In the genomic region with DNA sequence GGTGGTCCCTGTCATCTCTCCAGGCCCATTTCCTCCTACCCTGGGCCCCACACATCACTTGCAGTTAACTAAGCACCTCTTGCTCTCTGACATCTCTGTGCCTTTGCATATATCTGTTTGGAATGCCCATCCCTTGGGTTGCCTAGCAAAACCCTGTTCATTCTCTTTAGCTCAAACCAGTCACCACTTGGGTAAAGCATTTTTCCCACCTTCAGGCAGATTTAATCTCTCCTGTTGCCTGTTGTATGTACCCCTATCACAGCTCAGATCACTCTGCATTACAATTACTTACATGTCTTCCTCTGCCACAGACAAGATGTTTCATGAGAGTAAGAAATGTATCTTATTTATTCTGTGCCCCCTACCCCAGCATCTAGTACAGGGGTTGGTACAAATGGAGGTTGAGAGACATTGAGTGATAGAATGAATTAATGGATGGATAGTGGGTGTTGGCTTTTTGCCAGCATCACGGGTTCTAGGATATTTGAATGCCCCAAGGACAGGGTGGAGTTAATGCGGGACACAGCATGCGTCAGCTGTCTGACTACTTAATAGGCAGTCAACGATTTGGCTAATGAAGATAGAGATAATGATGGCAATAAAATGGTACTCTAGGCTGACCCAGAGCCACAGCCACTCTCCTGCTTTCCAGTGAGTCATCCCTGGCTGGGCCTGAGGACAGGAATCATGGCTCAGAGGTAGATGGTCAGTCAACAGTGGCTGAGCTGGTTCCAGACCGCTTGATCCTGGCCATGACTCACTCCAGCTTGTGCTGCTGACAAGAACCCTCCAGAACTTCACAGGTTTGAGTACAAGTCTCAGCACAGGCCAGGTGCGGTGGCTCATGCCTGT, we compare ENCODE assay signal across 12 cellular contexts. TPM values are rescaled to one million over a fixed set of nuclear protein-coding genes. Genes with fewer than 3 reads are reported as not detected.
DNase-seq lines count a peak whose midpoint lies in the region; ATAC-seq and TF ChIP-seq lines count a peak whose summit lies in the region.
"Had no signal": no experiment of that assay in that cellular context is flagged by ENCODE, and none has a peak within 500 bp of the region (broad histone marks: within the 10 kb centered on the region; RNA-seq: fewer than 3 reads in every experiment).

No MANE protein-coding gene starts in this region.

- H3K4me3 ChIP-seq in adrenal gland (no peak overlapping the region), transverse colon (no peak overlapping the region)
- H3K4me3 ChIP-seq: spleen had no signal

- no peak for TF ChIP-seq EP300 in transverse colon (IDR thresholded peaks at IDR 0.05; ENCODE audit: low read depth)

- H3K27me3 ChIP-seq in adrenal gland (no peaks in the 10 kb centered on the region), transverse colon (no peaks in the 10 kb centered on the region)
- H3K27me3 ChIP-seq: spleen had no signal

- WGBS in adrenal gland, 4 donors = 23 to 48% (median 38%) methylated on average over 4 to 6 of the region's 6 CpGs
- 45 to 61% methylated on average over 4 to 6 of the region's 6 CpGs for WGBS in transverse colon (ENCODE audit: low coverage in 1 of 2), 2 donors

- TF ChIP-seq POLR2A in adrenal gland (IDR thresholded peaks at IDR 0.05) (no peak), transverse colon (IDR thresholded peaks at IDR 0.05) (no peak)

- in situ Hi-C loops in transverse colon (cut with MboI; ENCODE audit: low pct_ligation_motif_present in 1 of 4, low pct_unique_long_range_greater_than_20kb in 1 of 4, low sequenced_read_pairs in 3 of 4) = no loop called here

- intact Hi-C loops in adrenal gland (cut with DNase I) = no loop called here
- intact Hi-C loops in transverse colon (cut with DNase I; ENCODE audit: low total_unique reads) = no loop called here

- peak; percentile 98 for DNase-seq in HPDE6-E6E7 (ENCODE audit: extremely low spot score)
- DNase-seq in adrenal gland = peak; percentile 81 to 94 (median 91)
- DNase-seq in iris pigment epithelial cell (ENCODE audit: low read depth) = peak; percentile 94
- peak; percentile 41 for DNase-seq in transverse colon
- no peak for DNase-seq in stimulated activated naive CD4-positive, alpha-beta T cell (lab: John Stamatoyannopoulos, UW)
- DNase-seq in COR-L47 (lab: John Stamatoyannopoulos, UW) = no peak
- DNase-seq in NCI-H524 (lab: John Stamatoyannopoulos, UW) = no peak
- DNase-seq: activated CD4-positive, alpha-beta T cell treated with anti-CD3 and anti-CD28 coated beads, Interleukin-2, amount 50 U/mL, for 48 hours; Karpas-422; left cardiac atrium; spleen had no signal

- TF ChIP-seq CTCF in adrenal gland (IDR thresholded peaks at IDR 0.05) = no peak
- TF ChIP-seq CTCF in transverse colon (IDR thresholded peaks at IDR 0.05) = no peak

- H3K9me3 ChIP-seq in adrenal gland (replicated peaks in 1 of 3) = no peaks in the 10 kb centered on the region
- no peaks in the 10 kb centered on the region for H3K9me3 ChIP-seq in transverse colon
- H3K9me3 ChIP-seq: spleen had no signal

- H3K27ac ChIP-seq in adrenal gland (peak overlapping the region in 3 of 5 donors; percentile 75 to 87 (median 76)), transverse colon (no peak overlapping the region)
- H3K27ac ChIP-seq: spleen had no signal

- H3K36me3 ChIP-seq in adrenal gland (replicated peaks in 1 of 2) (no peaks in the 10 kb centered on the region), transverse colon (no peaks in the 10 kb centered on the region)
- H3K36me3 ChIP-seq: spleen had no signal

- ATAC-seq in HG02610 (IDR thresholded peaks at IDR 0.05; ENCODE audit: unreplicated experiment) = no peak

- peaks cover 0 to 11% of the 10 kb centered on the region in 2 donors for H3K4me1 ChIP-seq in adrenal gland (replicated peaks in 1 of 2)
- peaks cover 0 to 17% (median 10%) of the 10 kb centered on the region in 4 donors for H3K4me1 ChIP-seq in transverse colon

RNA-seq across cellular contexts. Expression of gene NR0B2, which starts 6.5 kb away (rescaled TPM):
- total RNA-seq in adrenal gland (10 to 100 TPM in 6 of 8 donors, 1 to 10 TPM in 2; 7.1 to 62.7 (median 14.9) TPM), transverse colon (1 to 10 TPM in 1 of 4 donors, under 1 TPM in 1, not detected in 2; 0.95 to 2.7 TPM)
- 1 to 10 TPM; 7.6 to 8.3 (median 8.0) TPM for polyA plus RNA-seq in adrenal gland

RNA-seq across cellular contexts. Expression of gene GPATCH3, which starts 7.0 kb away (rescaled TPM):
- total RNA-seq in adrenal gland = 10 to 100 TPM; 10.8 to 22.2 (median 14.9) TPM
- polyA plus RNA-seq in adrenal gland = 10 to 100 TPM in 2 of 3 donors, 1 to 10 TPM in 1; 9.2 to 36.7 (median 22.1) TPM
- total RNA-seq in transverse colon = 10 to 100 TPM in 2 of 4 donors, 1 to 10 TPM in 2; 3.2 to 35.9 (median 10.7) TPM

RNA-seq across cellular contexts. Expression of gene NUDC, which starts 14.2 kb away (rescaled TPM):
- total RNA-seq in adrenal gland (100 to 1,000 TPM in 4 of 8 donors, 10 to 100 TPM in 4; 63.3 to 232 (median 101) TPM), transverse colon (10 to 100 TPM; 10.8 to 39.9 (median 27.6) TPM)
- polyA plus RNA-seq in adrenal gland = 100 to 1,000 TPM in 1 of 3 donors, 10 to 100 TPM in 2; 66.6 to 257 (median 88.1) TPM

RNA-seq across cellular contexts. Expression of gene GPN2, which starts 17.2 kb away (rescaled TPM):
- total RNA-seq in adrenal gland = 10 to 100 TPM; 17.2 to 50.7 (median 35.0) TPM
- 10 to 100 TPM; 17.4 to 35.0 (median 19.1) TPM for polyA plus RNA-seq in adrenal gland
- 10 to 100 TPM; 14.7 to 75.2 (median 28.7) TPM for total RNA-seq in transverse colon

RNA-seq across cellular contexts. Expression of gene SFN, which starts 44.3 kb away (rescaled TPM):
- under 1 TPM in 4 of 8 donors, not detected in 4; 0.23 to 0.43 (median 0.40) TPM for total RNA-seq in adrenal gland
- polyA plus RNA-seq in adrenal gland = 1 to 10 TPM in 1 of 3 donors, under 1 TPM in 2; 0.33 to 1.1 (median 0.56) TPM
- 100 to 1,000 TPM in 3 of 4 donors, 10 to 100 TPM in 1; 50.2 to 197 (median 163) TPM for total RNA-seq in transverse colon

Comparison
In these comparisons a context has a peak if more than half of its experiments do, and no peak if none do; other contexts are left out.
1. DNase-seq: peak in HPDE6-E6E7 (single experiment), adrenal gland (7 of 7), iris pigment epithelial cell (single experiment) and transverse colon (single experiment); none in stimulated activated naive CD4-positive, alpha-beta T cell (0 of 6), COR-L47 (single experiment) and NCI-H524 (0 of 2).
2. H3K27ac ChIP-seq: peak in adrenal gland (3 of 5); none in transverse colon (0 of 4).